1 cellular context compared by ENCODE assay signal in genomic region chr7:12729112-12729511, GRCh38.
TF ChIP-seq lines count a peak whose summit lies in the region.

No MANE protein-coding gene starts in this region.

TF ChIP-seq in GM23338, 12 proteins besides CTCF, POLR2A, EP300 and RAD21 (continued from another document):
- TF ChIP-seq NANOG (IDR thresholded peaks at IDR 0.05; ENCODE audit: borderline replicate concordance) (no peak), STAT1 (IDR thresholded peaks at IDR 0.05; ENCODE audit: unreplicated experiment) (no peak), ZNF114 (CRISPR knock-in tag; IDR thresholded peaks at IDR 0.05) (no peak), EZH2 (IDR thresholded peaks at IDR 0.05; ENCODE audit: low read depth, unreplicated experiment) (no peak), EZH2phosphoT487 (IDR thresholded peaks at IDR 0.05; ENCODE audit: unreplicated experiment) (no peak), JUNB (IDR thresholded peaks at IDR 0.05; ENCODE audit: unreplicated experiment) (no peak), CREB1 (CRISPR knock-in tag; IDR thresholded peaks at IDR 0.05; ENCODE audit: low read depth) (peak; percentile 13; the same call in 1 of the 2 replicates), POLR2AphosphoS5 (IDR thresholded peaks at IDR 0.05; ENCODE audit: low read depth) (no peak)
